ENCODE assay signal across 8 cellular contexts in genomic region chr2:202376460-202377307, GRCh38. TPM values are rescaled to one million over a fixed set of nuclear protein-coding genes. Genes with fewer than 3 reads are reported as not detected.
DNase-seq lines count a peak whose midpoint lies in the region; ATAC-seq and TF ChIP-seq lines count a peak whose summit lies in the region.

No MANE protein-coding gene starts in this region.

- POLR2A ChIA-PET in WTC11 (lab: Charles Lee) = interaction anchor here (0.8 kb wide), 3 partner anchors 43 to 127 kb away, joined by 3 to 5 read pairs (median 3); no protein-coding TSS in a partner anchor

- H3K27me3 Mint-ChIP-seq in WTC11 (ENCODE audit: low read depth) = no peaks in the 10 kb centered on the region

- ATAC-seq in GM21515 (IDR thresholded peaks at IDR 0.05; ENCODE audit: unreplicated experiment) (peak; percentile 20), WTC11 (peak; percentile 3; the same call in 1 of the 2 replicates), GM18519 (IDR thresholded peaks at IDR 0.05; ENCODE audit: low FRiP score, unreplicated experiment) (no peak)

- TF ChIP-seq CTCF in WTC11 (IDR thresholded peaks at IDR 0.05) = no peak

- H3K27ac Mint-ChIP-seq in WTC11 = peak overlapping the region; percentile 93

- in situ Hi-C loops in Caki2 (cut with HindIII; ENCODE audit: low pct_unique_long_range_greater_than_20kb, low sequenced_read_pairs) = no loop called here

- peaks cover 5% of the 10 kb centered on the region; the same call in 1 of the 2 replicates for H3K36me3 Mint-ChIP-seq in WTC11

- DNase-seq in Caki2 (ENCODE audit: low read depth) = peak; percentile 79
- peak; percentile 16 for DNase-seq in HuH-7.5 (ENCODE audit: low spot score)
- peak; percentile 46 for DNase-seq in WTC11 (ENCODE audit: low spot score)
- peak; percentile 48 for DNase-seq in cerebellar cortex (ENCODE audit: low spot score)
- peak; percentile 62 for DNase-seq in kidney tubule cell (ENCODE audit: low spot score)
- peak; percentile 19 to 25 for DNase-seq in stimulated activated CD4-positive, alpha-beta T cell treated with anti-CD3 and anti-CD28 coated beads, Interleukin-15, amount 100 ng/mL, for 1 hour (ENCODE audit: low read depth in 1 of 2, low spot score in 1 of 2)

- H3K4me1 Mint-ChIP-seq in WTC11 = peaks cover 43% of the 10 kb centered on the region

- H3K4me3 Mint-ChIP-seq in WTC11 = peak overlapping the region; percentile 99

- CTCF ChIA-PET in WTC11 (lab: Charles Lee) = interaction anchor here (1.0 kb wide), 1 partner anchor 98 kb away, joined by 3 read pairs; no protein-coding TSS in a partner anchor

- H3K9me3 Mint-ChIP-seq in WTC11 = no peaks in the 10 kb centered on the region

TF ChIP-seq in WTC11, 78 proteins besides CTCF, POLR2A, EP300 and RAD21:
- TF ChIP-seq ETV6 (CRISPR knock-in tag; IDR thresholded peaks at IDR 0.05) (0 out of 2 replicates have a peak, but pooled peaks have one; percentile 12), ZNF671 (CRISPR knock-in tag; IDR thresholded peaks at IDR 0.05) (no peak), CDX4 (CRISPR knock-in tag; IDR thresholded peaks at IDR 0.05; ENCODE audit: borderline replicate concordance) (no peak), RORB (CRISPR knock-in tag; IDR thresholded peaks at IDR 0.05) (no peak), TEAD4 (CRISPR knock-in tag; IDR thresholded peaks at IDR 0.05) (no peak)
- TF ChIP-seq, protein P1, sequence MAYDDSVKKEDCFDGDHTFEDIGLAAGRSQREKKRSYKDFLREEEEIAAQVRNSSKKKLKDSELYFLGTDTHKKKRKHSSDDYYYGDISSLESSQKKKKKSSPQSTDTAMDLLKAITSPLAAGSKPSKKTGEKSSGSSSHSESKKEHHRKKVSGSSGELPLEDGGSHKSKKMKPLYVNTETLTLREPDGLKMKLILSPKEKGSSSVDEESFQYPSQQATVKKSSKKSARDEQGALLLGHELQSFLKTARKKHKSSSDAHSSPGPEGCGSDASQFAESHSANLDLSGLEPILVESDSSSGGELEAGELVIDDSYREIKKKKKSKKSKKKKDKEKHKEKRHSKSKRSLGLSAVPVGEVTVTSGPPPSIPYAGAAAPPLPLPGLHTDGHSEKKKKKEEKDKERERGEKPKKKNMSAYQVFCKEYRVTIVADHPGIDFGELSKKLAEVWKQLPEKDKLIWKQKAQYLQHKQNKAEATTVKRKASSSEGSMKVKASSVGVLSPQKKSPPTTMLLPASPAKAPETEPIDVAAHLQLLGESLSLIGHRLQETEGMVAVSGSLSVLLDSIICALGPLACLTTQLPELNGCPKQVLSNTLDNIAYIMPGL (CRISPR knock-in tag; IDR thresholded peaks at IDR 0.05) = peak; percentile 60; the same call in 1 of the 2 replicates
TF ChIP-seq in WTC11: peak in this region for 2.

RNA-seq across cellular contexts. Expression of gene BMPR2, which starts 0.6 kb away (rescaled TPM):
- 9.8 and 15.0 TPM in 2 replicates for total RNA-seq in Caki2 (2014; rRNA removed; shearing (Covaris generic); ENCODE audit: low replicate concordance)
- 18.1 to 22.1 TPM (median 19.8 TPM) in 3 replicates for total RNA-seq in WTC11 (2021)

Comparison
In these comparisons a context has a peak if more than half of its experiments do, and no peak if none do; other contexts are left out.
1. DNase-seq: peak in every context shown above with its lines; median percentile 79 in Caki2; 62 in kidney tubule cell; 48 in cerebellar cortex; 46 in WTC11; 22 in stimulated activated CD4-positive, alpha-beta T cell treated with anti-CD3 and anti-CD28 coated beads, Interleukin-15, amount 100 ng/mL, for 1 hour; 16 in HuH-7.5.